ENCODE assay signal across 2 cellular contexts in the genomic region with DNA sequence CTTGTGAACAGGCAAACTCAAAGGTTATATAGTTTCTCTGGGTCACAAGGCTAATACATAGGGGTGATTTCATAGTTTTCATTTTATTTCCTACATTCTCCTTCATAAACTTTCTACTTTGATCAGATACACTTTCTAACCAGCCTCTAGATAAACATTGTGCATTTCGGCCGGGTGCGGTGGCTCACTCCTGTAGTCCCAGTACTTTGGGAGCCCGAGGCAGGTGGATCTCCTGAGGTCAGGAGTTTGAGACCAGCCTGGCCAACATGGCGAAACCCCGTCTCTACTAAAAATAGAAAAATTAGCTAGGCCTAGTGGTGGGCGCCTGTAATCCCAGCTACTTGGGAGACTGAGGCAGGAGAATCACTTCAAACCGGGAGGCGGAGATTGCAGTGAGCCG.
A peak's percentile ranks its signal among the peaks of the same experiment; 100 is the strongest.
DNase-seq lines count a peak whose midpoint lies in the region; FAIRE-seq and TF ChIP-seq lines count a peak whose summit lies in the region.
"Not testable (repeated sequence)": the region's sequence is repeated elsewhere in the genome, so short reads cannot be mapped to it uniquely, and the experiment has no call there.

No MANE protein-coding gene starts in this region.

- not testable (repeated sequence) for H4K8ac ChIP-seq in mesenchymal stem cell (ENCODE audit: low read length)

- not testable (repeated sequence) for H2BK120ac ChIP-seq in mesenchymal stem cell (ENCODE audit: low read depth, low read length)

- H3K9me3 ChIP-seq in kidney (ENCODE audit: control insufficient read depth in 1 of 2, low read length in 2 of 2) = not testable (repeated sequence)
- H3K9me3 ChIP-seq in mesenchymal stem cell (ENCODE audit: control insufficient read depth, low read length) = peaks cover 30% of the 10 kb centered on the region

- not testable (repeated sequence) for H2AFZ ChIP-seq in mesenchymal stem cell (ENCODE audit: low read depth, low read length)

- H2AK5ac ChIP-seq in mesenchymal stem cell (ENCODE audit: low read length, severe bottlenecking) = not testable (repeated sequence)

- H3K18ac ChIP-seq in mesenchymal stem cell (ENCODE audit: low read depth in 1 of 2, low read length in 2 of 2) = not testable (repeated sequence)

- not testable (repeated sequence) for H3K27ac ChIP-seq in kidney (ENCODE audit: low read depth in 2 of 2, low read length in 2 of 2); mesenchymal stem cell (ENCODE audit: low read length, poor library complexity, severe bottlenecking)

- not testable (repeated sequence) for H3K23ac ChIP-seq in mesenchymal stem cell (ENCODE audit: low read length in 2 of 2)

- TF ChIP-seq CTCF in kidney (IDR thresholded peaks at IDR 0.05; ENCODE audit: borderline replicate concordance, extremely low read depth, insufficient read depth) = not testable (repeated sequence)

- H3K9ac ChIP-seq in kidney (ENCODE audit: low read length in 2 of 2) = not testable (repeated sequence)
- peak overlapping the region; percentile 15 for H3K9ac ChIP-seq in mesenchymal stem cell (ENCODE audit: low read length)

- H3K79me1 ChIP-seq in mesenchymal stem cell (replicated peaks; ENCODE audit: low read length, poor library complexity, severe bottlenecking) = not testable (repeated sequence)

- not testable (repeated sequence) for H4K91ac ChIP-seq in mesenchymal stem cell (ENCODE audit: low read length)

- H3K4ac ChIP-seq in mesenchymal stem cell (ENCODE audit: low read depth in 1 of 2, low read length in 2 of 2) = not testable (repeated sequence)

- not testable (repeated sequence) for H2BK15ac ChIP-seq in mesenchymal stem cell (ENCODE audit: low read depth, poor library complexity, severe bottlenecking)

- H3K14ac ChIP-seq in mesenchymal stem cell (ENCODE audit: low read length in 2 of 2) = not testable (repeated sequence)

- not testable (repeated sequence) for H3K4me1 ChIP-seq in kidney (ENCODE audit: control insufficient read depth in 1 of 2, insufficient read depth in 1 of 2, low read depth in 1 of 2, low read length in 2 of 2); mesenchymal stem cell (ENCODE audit: control insufficient read depth, insufficient read depth, low read depth, low read length)

- intact Hi-C loops in kidney (cut with DNase I) = not testable (repeated sequence)

- not testable (repeated sequence) for H2BK5ac ChIP-seq in mesenchymal stem cell (ENCODE audit: low read depth, low read length, poor library complexity, severe bottlenecking)

- H3K4me3 ChIP-seq in kidney (ENCODE audit: low read length in 2 of 2); mesenchymal stem cell (ENCODE audit: insufficient read depth in 1 of 2, low read depth in 1 of 2, low read length in 2 of 2): not testable (repeated sequence)

- not testable (repeated sequence) for H2BK12ac ChIP-seq in mesenchymal stem cell (ENCODE audit: low read length in 2 of 2)

- H3K27me3 ChIP-seq in mesenchymal stem cell (ENCODE audit: control insufficient read depth in 1 of 2, insufficient read depth in 1 of 2, low read length in 2 of 2) = not testable (repeated sequence)

- H3K4me2 ChIP-seq in mesenchymal stem cell (ENCODE audit: low read length, poor library complexity, severe bottlenecking) = not testable (repeated sequence)

- H3K36me3 ChIP-seq in kidney (ENCODE audit: control insufficient read depth in 1 of 2, insufficient read depth in 2 of 2, low read length in 2 of 2); mesenchymal stem cell (ENCODE audit: control insufficient read depth in 1 of 2, insufficient read depth in 2 of 2, low read depth in 1 of 2, low read length in 2 of 2): not testable (repeated sequence)

- 95% methylated on average over 9 of the region's 10 CpGs for WGBS in mesenchymal stem cell

- FAIRE-seq in kidney (lab: Jason Lieb, UNC) = not testable (repeated sequence)

- DNase-seq in kidney = peak; percentile 38
- DNase-seq in mesenchymal stem cell = not testable (repeated sequence)
